ENCODE assay signal across 8 cellular contexts in the genomic region with DNA sequence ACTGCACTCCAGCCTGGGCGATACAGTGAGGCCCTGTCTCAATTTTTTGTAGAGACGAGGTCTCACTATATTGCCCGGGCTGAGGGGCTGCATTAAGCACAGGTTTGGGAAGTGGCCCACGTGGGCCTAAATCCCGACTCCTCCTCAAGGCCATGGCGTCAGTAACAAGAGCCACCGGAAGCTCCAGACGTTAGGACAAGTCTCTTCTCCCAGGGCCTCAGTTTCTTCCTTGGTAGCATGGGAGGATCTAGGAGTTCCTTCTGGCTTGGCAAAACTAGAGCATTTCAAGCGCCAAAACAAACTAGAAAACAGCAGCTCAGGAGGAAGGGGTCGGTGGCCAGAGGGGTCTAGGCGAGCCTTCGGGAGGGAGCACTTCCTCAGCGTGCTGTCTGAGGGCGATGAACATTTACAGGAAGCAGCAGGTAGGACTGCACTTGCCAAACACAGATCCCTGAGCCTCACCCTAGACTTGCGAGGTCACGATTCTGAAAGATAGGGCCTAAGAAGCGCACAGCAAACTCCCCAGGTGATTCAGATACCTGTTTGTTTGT. TPM values are rescaled to one million over a fixed set of nuclear protein-coding genes. Genes with fewer than 3 reads are reported as not detected.
A peak's percentile ranks its signal among the peaks of the same experiment; 100 is the strongest.
DNase-seq lines count a peak whose midpoint lies in the region; ATAC-seq and TF ChIP-seq lines count a peak whose summit lies in the region.

No MANE protein-coding gene starts in this region.

- no peaks in the 10 kb centered on the region for H3K27me3 Mint-ChIP-seq in T-cell

- H3K9me3 Mint-ChIP-seq in T-cell: no peaks in the 10 kb centered on the region

- CTCF ChIA-PET in T-cell (lab: Charles Lee): interaction anchor here (0.6 to 3.6 kb wide), 6 partner anchors 13 to 988 kb away, joined by 4 to 40 read pairs (median 14); a partner anchor contains a TSS

- H3K4me3 ChIP-seq in fibroblast of the aortic adventitia (ENCODE audit: low read depth, low read length) (peak overlapping the region; percentile 95), rectal smooth muscle tissue (ENCODE audit: low read length) (peak overlapping the region; percentile 99)

- H3K36me3 Mint-ChIP-seq in T-cell: peaks cover 55% of the 10 kb centered on the region

- H3K9ac ChIP-seq in rectal smooth muscle tissue (ENCODE audit: low read length): peak overlapping the region; percentile 94

- peaks cover 8% of the 10 kb centered on the region for H3K4me1 ChIP-seq in rectal smooth muscle tissue (ENCODE audit: control insufficient read depth, insufficient read depth, low read length)

- no peaks in the 10 kb centered on the region for H3K27me3 ChIP-seq in rectal smooth muscle tissue (ENCODE audit: control insufficient read depth, insufficient read depth, low read length)

- H3K4me1 Mint-ChIP-seq in T-cell: peaks cover 55 to 59% (median 55%) of the 10 kb centered on the region in 3 donors

- peak overlapping the region; percentile 88 for H3K27ac ChIP-seq in rectal smooth muscle tissue (ENCODE audit: low read depth, low read length)

- no peak for TF ChIP-seq CTCF in fibroblast of the aortic adventitia (IDR thresholded peaks at IDR 0.05; ENCODE audit: insufficient read depth, low read length)

- DNase-seq in NCI-H2081 (lab: John Stamatoyannopoulos, UW) (peak; percentile 29 to 38), NCI-H2081 treated with DMSO at 0.1 percent for 48 hours (lab: John Stamatoyannopoulos, UW) (no peak), T-cell (peak in 6 of 34 experiments; percentile 1 to 16 (median 8)), fibroblast of the aortic adventitia (ENCODE audit: low read depth) (no peak), HuH-7.5 (ENCODE audit: low spot score) (no peak)

- peak overlapping the region; percentile 93 to 97 (median 96) for H3K4me3 Mint-ChIP-seq in T-cell

- peaks cover 27% of the 10 kb centered on the region for H3K36me3 ChIP-seq in rectal smooth muscle tissue (ENCODE audit: control insufficient read depth, insufficient read depth, low read length)

- POLR2A ChIA-PET in T-cell (lab: Charles Lee): interaction anchor here in 1 of 2 donors (0.6 to 0.9 kb wide), 3 partner anchors 108 to 209 kb away, joined by 3 read pairs; no protein-coding TSS in a partner anchor

- peak overlapping the region; percentile 94 to 97 for H3K27ac Mint-ChIP-seq in T-cell

- ATAC-seq in HG02884 (IDR thresholded peaks at IDR 0.05; ENCODE audit: unreplicated experiment) (peak; percentile 8), T-cell (replicated peaks in 1 of 4) (peak in 3 of 4 experiments; percentile 54 to 60 (median 55)), HG02623 (IDR thresholded peaks at IDR 0.05; ENCODE audit: unreplicated experiment) (no peak)

RNA-seq across cellular contexts. Expression of a gene that starts 0.5 kb away (rescaled TPM):
- 10 to 100 TPM; 23.4 to 37.5 (median 34.0) TPM for total RNA-seq in T-cell
- total RNA-seq in fibroblast of the aortic adventitia (ENCODE audit: low replicate concordance): 7.8 and 23.8 TPM in 2 replicates

RNA-seq across cellular contexts. Expression of a gene that starts 7.6 kb away (rescaled TPM):
- total RNA-seq in T-cell (1,000 to 10,000 TPM; 3,314 to 3,887 (median 3,346) TPM), fibroblast of the aortic adventitia (ENCODE audit: low replicate concordance) (3,473 and 4,222 TPM in 2 replicates)

RNA-seq across cellular contexts. Expression of a gene that starts 8.1 kb away (rescaled TPM):
- total RNA-seq in T-cell: 1 to 10 TPM; 4.9 to 9.2 (median 6.2) TPM
- total RNA-seq in fibroblast of the aortic adventitia (ENCODE audit: low replicate concordance): 7.8 and 36.5 TPM in 2 replicates

Comparison
In these comparisons a context has a peak if more than half of its experiments do, and no peak if none do; other contexts are left out.
1. DNase-seq: peak in NCI-H2081 (2 of 2); none in NCI-H2081 treated with DMSO at 0.1 percent for 48 hours (single experiment), fibroblast of the aortic adventitia (single experiment) and HuH-7.5 (single experiment).